In the genomic region with DNA sequence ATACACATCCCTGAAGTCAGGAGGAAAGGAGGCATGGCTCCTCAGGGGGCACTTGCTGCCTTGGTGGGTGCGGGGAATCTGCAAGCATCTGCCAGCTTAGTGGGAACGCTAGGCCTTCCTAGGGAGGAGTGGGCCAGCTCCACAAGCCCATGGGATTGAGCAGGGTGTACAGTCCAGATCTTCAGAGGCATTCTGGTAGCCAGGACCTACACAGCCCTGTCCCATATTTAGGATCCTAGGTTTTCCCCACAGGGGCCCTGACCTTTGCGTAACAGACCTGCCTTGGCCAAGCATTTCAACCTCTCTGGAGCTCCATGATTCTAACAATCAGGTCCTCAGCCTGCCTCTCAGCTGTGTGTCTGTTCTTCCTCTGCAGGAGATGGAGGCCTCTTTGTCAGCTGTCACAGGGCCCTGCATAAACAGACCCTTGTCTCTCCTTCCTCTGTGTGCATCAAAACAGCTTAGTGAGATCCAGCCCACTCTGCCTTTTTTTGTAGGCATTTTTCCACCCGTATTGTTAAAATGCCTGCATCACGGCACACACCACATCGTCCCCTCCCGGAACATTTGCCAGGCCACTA, we compare ENCODE assay signal across 19 cellular contexts.
"Had no signal": no experiment of that assay in that cellular context is flagged by ENCODE, and none has a peak within 500 bp of the region (broad histone marks: within the 10 kb centered on the region; RNA-seq: fewer than 3 reads in every experiment).

No MANE protein-coding gene starts in this region.

- H3K36me3 ChIP-seq: adrenal gland, cardiac muscle cell, right atrium auricular region, WERI-Rb-1 had no signal

- H3K27me3 ChIP-seq: adrenal gland, cardiac muscle cell, dorsolateral prefrontal cortex, right atrium auricular region had no signal

- DNase-seq: activated CD4-positive, alpha-beta memory T cell treated with anti-CD3 and anti-CD28 coated beads for 36 hours; activated effector memory CD4-positive, alpha-beta T cell treated with Interleukin-2 at 50 U/mL for 16 hours; activated T-cell treated with anti-CD3 and anti-CD28 coated beads, Interleukin-2, amount 50 U/mL, for 4 hours; dorsolateral prefrontal cortex; erythroblast; mucosa of descending colon; naive thymus-derived CD8-positive, alpha-beta T cell; small intestine; stimulated activated CD4-positive, alpha-beta T cell treated with anti-CD3 and anti-CD28 coated beads, Interleukin-4, amount 100 ng/mL, for 24 hours; stimulated activated naive CD4-positive, alpha-beta T cell treated with Interleukin-2 at 50 U/mL for 16 hours; T-cell; T1000; trophoblast cell; WERI-Rb-1 had no signal

- H3K27ac Mint-ChIP-seq: activated CD4-positive, alpha-beta memory T cell treated with anti-CD3 and anti-CD28 coated beads for 36 hours; activated naive CD4-positive, alpha-beta T cell treated with anti-CD3 and anti-CD28 coated beads, Interleukin-2, amount 50 U/mL, for 24 hours; naive thymus-derived CD8-positive, alpha-beta T cell; T-cell had no signal

- H3K9me3 Mint-ChIP-seq: activated CD4-positive, alpha-beta memory T cell treated with anti-CD3 and anti-CD28 coated beads for 36 hours; activated naive CD4-positive, alpha-beta T cell treated with anti-CD3 and anti-CD28 coated beads, Interleukin-2, amount 50 U/mL, for 24 hours; activated T-cell treated with anti-CD3 and anti-CD28 coated beads, Interleukin-2, amount 50 U/mL, for 4 hours; naive thymus-derived CD8-positive, alpha-beta T cell; T-cell had no signal

- H3K36me3 Mint-ChIP-seq: activated CD4-positive, alpha-beta memory T cell treated with anti-CD3 and anti-CD28 coated beads for 36 hours; activated naive CD4-positive, alpha-beta T cell treated with anti-CD3 and anti-CD28 coated beads, Interleukin-2, amount 50 U/mL, for 24 hours; naive thymus-derived CD8-positive, alpha-beta T cell; T-cell had no signal

- H3K27ac ChIP-seq: adrenal gland, cardiac muscle cell, right atrium auricular region, WERI-Rb-1 had no signal

- H3K4me1 ChIP-seq: adrenal gland, right atrium auricular region had no signal

- FAIRE-seq: small intestine had no signal

- ATAC-seq: activated T-cell treated with anti-CD3 and anti-CD28 coated beads, Interleukin-2, amount 50 U/mL, for 4 hours; left lobe of liver; mucosa of descending colon; naive thymus-derived CD8-positive, alpha-beta T cell; T-cell had no signal

- H3K9me3 ChIP-seq: adrenal gland, mucosa of descending colon, right atrium auricular region had no signal

- H3K4me3 ChIP-seq: adrenal gland, cardiac muscle cell, dorsolateral prefrontal cortex, mucosa of descending colon, right atrium auricular region had no signal

- H3K4me3 Mint-ChIP-seq: activated CD4-positive, alpha-beta memory T cell treated with anti-CD3 and anti-CD28 coated beads for 36 hours; activated naive CD4-positive, alpha-beta T cell treated with anti-CD3 and anti-CD28 coated beads, Interleukin-2, amount 50 U/mL, for 24 hours; activated T-cell treated with anti-CD3 and anti-CD28 coated beads, Interleukin-2, amount 50 U/mL, for 4 hours; naive thymus-derived CD8-positive, alpha-beta T cell; T-cell had no signal

- H3K27me3 Mint-ChIP-seq: activated CD4-positive, alpha-beta memory T cell treated with anti-CD3 and anti-CD28 coated beads for 36 hours had no signal

- H3K4me1 Mint-ChIP-seq: activated naive CD4-positive, alpha-beta T cell treated with anti-CD3 and anti-CD28 coated beads, Interleukin-2, amount 50 U/mL, for 24 hours; T-cell had no signal
